ENCODE assay signal across 1 cellular context in genomic region chr2:9248363-9248762, GRCh38.
TF ChIP-seq lines count a peak whose summit lies in the region.

No MANE protein-coding gene starts in this region.

TF ChIP-seq in IMR-90, 13 proteins besides CTCF, POLR2A, EP300 and RAD21:
- TF ChIP-seq MAZ (IDR thresholded peaks at IDR 0.05; ENCODE audit: borderline replicate concordance, low read depth, low read length) (no peak), FOS (IDR thresholded peaks at IDR 0.05; ENCODE audit: low read depth, low read length) (no peak), BHLHE40 (IDR thresholded peaks at IDR 0.05; ENCODE audit: low read depth, low read length) (no peak), CHD1 (IDR thresholded peaks at IDR 0.05; ENCODE audit: low read depth, low read length) (no peak), SMC3 (IDR thresholded peaks at IDR 0.05; ENCODE audit: low read depth, low read length) (no peak), RCOR1 (IDR thresholded peaks at IDR 0.05; ENCODE audit: insufficient replicate concordance, low read length) (no peak)
- TF ChIP-seq, protein P1, sequence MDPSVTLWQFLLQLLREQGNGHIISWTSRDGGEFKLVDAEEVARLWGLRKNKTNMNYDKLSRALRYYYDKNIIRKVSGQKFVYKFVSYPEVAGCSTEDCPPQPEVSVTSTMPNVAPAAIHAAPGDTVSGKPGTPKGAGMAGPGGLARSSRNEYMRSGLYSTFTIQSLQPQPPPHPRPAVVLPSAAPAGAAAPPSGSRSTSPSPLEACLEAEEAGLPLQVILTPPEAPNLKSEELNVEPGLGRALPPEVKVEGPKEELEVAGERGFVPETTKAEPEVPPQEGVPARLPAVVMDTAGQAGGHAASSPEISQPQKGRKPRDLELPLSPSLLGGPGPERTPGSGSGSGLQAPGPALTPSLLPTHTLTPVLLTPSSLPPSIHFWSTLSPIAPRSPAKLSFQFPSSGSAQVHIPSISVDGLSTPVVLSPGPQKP (IDR thresholded peaks at IDR 0.05; ENCODE audit: borderline replicate concordance, low read depth, low read length) = no peak
